1 cellular context compared by ENCODE assay signal in the genomic region with DNA sequence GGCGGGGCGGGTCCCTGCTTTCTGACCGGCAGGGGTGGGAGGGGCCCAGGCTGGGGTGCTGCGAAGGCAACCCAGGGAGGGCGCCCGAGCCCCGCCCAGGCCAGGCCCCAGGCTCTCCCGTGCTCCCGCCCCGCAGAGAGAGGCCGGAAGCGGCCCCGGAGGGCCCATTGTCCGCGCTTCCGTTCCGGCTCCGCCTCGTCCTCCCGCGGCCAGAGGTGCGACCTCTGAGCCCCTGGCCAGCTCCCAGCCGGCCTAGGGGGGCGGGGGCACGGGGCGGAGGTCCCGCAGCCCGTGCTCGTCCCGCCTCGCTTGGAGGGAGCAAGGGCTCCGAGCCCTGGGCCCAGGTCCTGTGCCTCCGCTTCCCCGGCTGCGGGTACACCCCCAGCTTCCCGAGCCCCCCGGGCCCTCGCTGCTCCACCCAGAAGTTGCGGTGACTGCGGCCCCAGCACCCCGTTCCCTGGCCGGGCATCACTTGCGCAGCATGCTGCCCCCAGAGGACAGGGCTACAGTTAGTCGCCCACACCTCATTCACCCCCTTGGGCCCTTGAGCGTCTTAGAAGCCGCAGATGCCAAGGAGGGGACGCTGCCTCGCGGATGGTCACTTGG.
TF ChIP-seq lines count a peak whose summit lies in the region.

No MANE protein-coding gene starts in this region.

TF ChIP-seq in K562, 482 proteins besides CTCF, POLR2A, EP300 and RAD21 (continued from another document and continues in another):
- TF ChIP-seq, protein P1, sequence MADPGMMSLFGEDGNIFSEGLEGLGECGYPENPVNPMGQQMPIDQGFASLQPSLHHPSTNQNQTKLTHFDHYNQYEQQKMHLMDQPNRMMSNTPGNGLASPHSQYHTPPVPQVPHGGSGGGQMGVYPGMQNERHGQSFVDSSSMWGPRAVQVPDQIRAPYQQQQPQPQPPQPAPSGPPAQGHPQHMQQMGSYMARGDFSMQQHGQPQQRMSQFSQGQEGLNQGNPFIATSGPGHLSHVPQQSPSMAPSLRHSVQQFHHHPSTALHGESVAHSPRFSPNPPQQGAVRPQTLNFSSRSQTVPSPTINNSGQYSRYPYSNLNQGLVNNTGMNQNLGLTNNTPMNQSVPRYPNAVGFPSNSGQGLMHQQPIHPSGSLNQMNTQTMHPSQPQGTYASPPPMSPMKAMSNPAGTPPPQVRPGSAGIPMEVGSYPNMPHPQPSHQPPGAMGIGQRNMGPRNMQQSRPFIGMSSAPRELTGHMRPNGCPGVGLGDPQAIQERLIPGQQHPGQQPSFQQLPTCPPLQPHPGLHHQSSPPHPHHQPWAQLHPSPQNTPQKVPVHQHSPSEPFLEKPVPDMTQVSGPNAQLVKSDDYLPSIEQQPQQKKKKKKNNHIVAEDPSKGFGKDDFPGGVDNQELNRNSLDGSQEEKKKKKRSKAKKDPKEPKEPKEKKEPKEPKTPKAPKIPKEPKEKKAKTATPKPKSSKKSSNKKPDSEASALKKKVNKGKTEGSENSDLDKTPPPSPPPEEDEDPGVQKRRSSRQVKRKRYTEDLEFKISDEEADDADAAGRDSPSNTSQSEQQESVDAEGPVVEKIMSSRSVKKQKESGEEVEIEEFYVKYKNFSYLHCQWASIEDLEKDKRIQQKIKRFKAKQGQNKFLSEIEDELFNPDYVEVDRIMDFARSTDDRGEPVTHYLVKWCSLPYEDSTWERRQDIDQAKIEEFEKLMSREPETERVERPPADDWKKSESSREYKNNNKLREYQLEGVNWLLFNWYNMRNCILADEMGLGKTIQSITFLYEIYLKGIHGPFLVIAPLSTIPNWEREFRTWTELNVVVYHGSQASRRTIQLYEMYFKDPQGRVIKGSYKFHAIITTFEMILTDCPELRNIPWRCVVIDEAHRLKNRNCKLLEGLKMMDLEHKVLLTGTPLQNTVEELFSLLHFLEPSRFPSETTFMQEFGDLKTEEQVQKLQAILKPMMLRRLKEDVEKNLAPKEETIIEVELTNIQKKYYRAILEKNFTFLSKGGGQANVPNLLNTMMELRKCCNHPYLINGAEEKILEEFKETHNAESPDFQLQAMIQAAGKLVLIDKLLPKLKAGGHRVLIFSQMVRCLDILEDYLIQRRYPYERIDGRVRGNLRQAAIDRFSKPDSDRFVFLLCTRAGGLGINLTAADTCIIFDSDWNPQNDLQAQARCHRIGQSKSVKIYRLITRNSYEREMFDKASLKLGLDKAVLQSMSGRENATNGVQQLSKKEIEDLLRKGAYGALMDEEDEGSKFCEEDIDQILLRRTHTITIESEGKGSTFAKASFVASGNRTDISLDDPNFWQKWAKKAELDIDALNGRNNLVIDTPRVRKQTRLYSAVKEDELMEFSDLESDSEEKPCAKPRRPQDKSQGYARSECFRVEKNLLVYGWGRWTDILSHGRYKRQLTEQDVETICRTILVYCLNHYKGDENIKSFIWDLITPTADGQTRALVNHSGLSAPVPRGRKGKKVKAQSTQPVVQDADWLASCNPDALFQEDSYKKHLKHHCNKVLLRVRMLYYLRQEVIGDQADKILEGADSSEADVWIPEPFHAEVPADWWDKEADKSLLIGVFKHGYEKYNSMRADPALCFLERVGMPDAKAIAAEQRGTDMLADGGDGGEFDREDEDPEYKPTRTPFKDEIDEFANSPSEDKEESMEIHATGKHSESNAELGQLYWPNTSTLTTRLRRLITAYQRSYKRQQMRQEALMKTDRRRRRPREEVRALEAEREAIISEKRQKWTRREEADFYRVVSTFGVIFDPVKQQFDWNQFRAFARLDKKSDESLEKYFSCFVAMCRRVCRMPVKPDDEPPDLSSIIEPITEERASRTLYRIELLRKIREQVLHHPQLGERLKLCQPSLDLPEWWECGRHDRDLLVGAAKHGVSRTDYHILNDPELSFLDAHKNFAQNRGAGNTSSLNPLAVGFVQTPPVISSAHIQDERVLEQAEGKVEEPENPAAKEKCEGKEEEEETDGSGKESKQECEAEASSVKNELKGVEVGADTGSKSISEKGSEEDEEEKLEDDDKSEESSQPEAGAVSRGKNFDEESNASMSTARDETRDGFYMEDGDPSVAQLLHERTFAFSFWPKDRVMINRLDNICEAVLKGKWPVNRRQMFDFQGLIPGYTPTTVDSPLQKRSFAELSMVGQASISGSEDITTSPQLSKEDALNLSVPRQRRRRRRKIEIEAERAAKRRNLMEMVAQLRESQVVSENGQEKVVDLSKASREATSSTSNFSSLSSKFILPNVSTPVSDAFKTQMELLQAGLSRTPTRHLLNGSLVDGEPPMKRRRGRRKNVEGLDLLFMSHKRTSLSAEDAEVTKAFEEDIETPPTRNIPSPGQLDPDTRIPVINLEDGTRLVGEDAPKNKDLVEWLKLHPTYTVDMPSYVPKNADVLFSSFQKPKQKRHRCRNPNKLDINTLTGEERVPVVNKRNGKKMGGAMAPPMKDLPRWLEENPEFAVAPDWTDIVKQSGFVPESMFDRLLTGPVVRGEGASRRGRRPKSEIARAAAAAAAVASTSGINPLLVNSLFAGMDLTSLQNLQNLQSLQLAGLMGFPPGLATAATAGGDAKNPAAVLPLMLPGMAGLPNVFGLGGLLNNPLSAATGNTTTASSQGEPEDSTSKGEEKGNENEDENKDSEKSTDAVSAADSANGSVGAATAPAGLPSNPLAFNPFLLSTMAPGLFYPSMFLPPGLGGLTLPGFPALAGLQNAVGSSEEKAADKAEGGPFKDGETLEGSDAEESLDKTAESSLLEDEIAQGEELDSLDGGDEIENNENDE (IDR thresholded peaks at IDR 0.05; ENCODE audit: low read depth, low read length), result no peak
- TF ChIP-seq, protein P2, sequence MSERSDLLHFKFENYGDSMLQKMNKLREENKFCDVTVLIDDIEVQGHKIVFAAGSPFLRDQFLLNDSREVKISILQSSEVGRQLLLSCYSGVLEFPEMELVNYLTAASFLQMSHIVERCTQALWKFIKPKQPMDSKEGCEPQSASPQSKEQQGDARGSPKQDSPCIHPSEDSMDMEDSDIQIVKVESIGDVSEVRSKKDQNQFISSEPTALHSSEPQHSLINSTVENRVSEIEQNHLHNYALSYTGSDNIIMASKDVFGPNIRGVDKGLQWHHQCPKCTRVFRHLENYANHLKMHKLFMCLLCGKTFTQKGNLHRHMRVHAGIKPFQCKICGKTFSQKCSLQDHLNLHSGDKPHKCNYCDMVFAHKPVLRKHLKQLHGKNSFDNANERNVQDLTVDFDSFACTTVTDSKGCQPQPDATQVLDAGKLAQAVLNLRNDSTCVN (CRISPR knock-in tag; IDR thresholded peaks at IDR 0.05), result no peak
- TF ChIP-seq ASH1L (IDR thresholded peaks at IDR 0.05; ENCODE audit: borderline replicate concordance, low read depth, partially characterized antibody) (no peak), PHTF2 (CRISPR knock-in tag; IDR thresholded peaks at IDR 0.05) (no peak), FUS (optimal IDR thresholded peaks at IDR 0.05; ENCODE audit: low read depth, low read length) (no peak), CCNT2 (IDR thresholded peaks at IDR 0.05; ENCODE audit: borderline replicate concordance, extremely low read depth, insufficient read length, low read depth, low read length) (peak; percentile 26), TGIF2 (CRISPR knock-in tag; IDR thresholded peaks at IDR 0.05) (no peak)
- TF ChIP-seq, protein P3, sequence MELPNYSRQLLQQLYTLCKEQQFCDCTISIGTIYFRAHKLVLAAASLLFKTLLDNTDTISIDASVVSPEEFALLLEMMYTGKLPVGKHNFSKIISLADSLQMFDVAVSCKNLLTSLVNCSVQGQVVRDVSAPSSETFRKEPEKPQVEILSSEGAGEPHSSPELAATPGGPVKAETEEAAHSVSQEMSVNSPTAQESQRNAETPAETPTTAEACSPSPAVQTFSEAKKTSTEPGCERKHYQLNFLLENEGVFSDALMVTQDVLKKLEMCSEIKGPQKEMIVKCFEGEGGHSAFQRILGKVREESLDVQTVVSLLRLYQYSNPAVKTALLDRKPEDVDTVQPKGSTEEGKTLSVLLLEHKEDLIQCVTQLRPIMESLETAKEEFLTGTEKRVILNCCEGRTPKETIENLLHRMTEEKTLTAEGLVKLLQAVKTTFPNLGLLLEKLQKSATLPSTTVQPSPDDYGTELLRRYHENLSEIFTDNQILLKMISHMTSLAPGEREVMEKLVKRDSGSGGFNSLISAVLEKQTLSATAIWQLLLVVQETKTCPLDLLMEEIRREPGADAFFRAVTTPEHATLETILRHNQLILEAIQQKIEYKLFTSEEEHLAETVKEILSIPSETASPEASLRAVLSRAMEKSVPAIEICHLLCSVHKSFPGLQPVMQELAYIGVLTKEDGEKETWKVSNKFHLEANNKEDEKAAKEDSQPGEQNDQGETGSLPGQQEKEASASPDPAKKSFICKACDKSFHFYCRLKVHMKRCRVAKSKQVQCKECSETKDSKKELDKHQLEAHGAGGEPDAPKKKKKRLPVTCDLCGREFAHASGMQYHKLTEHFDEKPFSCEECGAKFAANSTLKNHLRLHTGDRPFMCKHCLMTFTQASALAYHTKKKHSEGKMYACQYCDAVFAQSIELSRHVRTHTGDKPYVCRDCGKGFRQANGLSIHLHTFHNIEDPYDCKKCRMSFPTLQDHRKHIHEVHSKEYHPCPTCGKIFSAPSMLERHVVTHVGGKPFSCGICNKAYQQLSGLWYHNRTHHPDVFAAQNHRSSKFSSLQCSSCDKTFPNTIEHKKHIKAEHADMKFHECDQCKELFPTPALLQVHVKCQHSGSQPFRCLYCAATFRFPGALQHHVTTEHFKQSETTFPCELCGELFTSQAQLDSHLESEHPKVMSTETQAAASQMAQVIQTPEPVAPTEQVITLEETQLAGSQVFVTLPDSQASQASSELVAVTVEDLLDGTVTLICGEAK (IDR thresholded peaks at IDR 0.05), result peak; percentile 94
- TF ChIP-seq, protein P3 (CRISPR knock-in tag; IDR thresholded peaks at IDR 0.05), result no peak
- TF ChIP-seq, protein P4, sequence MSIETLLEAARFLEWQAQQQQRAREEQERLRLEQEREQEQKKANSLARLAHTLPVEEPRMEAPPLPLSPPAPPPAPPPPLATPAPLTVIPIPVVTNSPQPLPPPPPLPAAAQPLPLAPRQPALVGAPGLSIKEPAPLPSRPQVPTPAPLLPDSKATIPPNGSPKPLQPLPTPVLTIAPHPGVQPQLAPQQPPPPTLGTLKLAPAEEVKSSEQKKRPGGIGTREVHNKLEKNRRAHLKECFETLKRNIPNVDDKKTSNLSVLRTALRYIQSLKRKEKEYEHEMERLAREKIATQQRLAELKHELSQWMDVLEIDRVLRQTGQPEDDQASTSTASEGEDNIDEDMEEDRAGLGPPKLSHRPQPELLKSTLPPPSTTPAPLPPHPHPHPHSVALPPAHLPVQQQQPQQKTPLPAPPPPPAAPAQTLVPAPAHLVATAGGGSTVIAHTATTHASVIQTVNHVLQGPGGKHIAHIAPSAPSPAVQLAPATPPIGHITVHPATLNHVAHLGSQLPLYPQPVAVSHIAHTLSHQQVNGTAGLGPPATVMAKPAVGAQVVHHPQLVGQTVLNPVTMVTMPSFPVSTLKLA (conservative IDR thresholded peaks at IDR 0.05), result peak in 1 of 2 experiments; percentile 39; a peak in 1 of 4 replicates
- TF ChIP-seq, protein P5, sequence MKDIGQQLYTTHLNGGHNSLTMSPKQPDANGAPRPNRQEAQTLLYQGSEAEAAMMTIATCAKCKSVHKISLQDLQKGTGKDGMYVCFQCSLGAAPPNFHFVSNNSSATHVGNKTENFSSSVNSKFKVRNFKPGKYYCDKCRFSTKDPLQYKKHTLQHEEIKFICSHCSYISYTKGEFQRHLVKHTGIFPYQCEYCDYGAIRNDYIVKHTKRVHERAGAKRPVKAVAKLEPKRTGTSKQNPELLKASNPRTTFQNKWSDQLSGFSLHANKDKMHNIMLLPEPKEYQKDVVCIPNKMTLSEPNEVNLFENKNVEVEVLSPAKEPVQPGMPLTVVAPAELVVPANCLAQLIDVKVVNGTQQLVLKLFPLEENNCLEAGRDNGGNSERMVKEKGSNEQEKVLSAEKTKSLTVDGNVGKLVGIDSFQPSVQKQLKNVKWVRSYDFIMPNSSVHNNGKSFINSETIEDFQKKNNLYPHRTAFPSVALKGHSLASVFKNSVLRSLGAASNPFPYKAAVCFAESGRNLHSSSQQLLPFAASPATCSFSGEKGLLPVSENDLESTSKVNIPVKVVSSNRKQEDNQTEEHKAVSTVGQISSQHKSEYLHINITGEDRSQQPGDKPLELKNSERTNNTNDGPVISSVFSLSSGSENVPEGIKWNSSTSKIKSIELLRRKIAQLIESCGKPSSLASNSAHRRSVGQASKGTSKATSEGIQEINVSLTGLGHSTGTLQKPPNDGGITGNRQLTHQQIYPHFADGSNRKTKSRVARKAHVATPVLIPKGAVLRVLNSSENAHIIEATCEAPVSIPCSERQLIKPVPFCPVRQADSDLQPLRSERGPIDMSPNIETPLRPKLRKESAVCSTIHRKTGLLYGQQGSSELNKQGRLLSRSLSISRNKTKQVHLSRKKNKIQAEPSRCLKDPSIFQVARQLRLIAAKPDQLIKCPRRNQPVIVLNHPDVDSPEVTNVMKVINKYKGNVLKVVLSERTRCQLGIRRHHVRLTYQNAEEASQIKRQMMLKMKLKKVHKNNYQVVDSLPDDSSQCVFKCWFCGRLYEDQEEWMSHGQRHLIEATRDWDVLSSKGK (CRISPR knock-in tag; IDR thresholded peaks at IDR 0.05), result no peak
- TF ChIP-seq, protein P6, sequence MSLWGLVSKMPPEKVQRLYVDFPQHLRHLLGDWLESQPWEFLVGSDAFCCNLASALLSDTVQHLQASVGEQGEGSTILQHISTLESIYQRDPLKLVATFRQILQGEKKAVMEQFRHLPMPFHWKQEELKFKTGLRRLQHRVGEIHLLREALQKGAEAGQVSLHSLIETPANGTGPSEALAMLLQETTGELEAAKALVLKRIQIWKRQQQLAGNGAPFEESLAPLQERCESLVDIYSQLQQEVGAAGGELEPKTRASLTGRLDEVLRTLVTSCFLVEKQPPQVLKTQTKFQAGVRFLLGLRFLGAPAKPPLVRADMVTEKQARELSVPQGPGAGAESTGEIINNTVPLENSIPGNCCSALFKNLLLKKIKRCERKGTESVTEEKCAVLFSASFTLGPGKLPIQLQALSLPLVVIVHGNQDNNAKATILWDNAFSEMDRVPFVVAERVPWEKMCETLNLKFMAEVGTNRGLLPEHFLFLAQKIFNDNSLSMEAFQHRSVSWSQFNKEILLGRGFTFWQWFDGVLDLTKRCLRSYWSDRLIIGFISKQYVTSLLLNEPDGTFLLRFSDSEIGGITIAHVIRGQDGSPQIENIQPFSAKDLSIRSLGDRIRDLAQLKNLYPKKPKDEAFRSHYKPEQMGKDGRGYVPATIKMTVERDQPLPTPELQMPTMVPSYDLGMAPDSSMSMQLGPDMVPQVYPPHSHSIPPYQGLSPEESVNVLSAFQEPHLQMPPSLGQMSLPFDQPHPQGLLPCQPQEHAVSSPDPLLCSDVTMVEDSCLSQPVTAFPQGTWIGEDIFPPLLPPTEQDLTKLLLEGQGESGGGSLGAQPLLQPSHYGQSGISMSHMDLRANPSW (CRISPR knock-in tag; IDR thresholded peaks at IDR 0.05), result no peak
